8 cellular contexts compared by ENCODE assay signal in the genomic region with DNA sequence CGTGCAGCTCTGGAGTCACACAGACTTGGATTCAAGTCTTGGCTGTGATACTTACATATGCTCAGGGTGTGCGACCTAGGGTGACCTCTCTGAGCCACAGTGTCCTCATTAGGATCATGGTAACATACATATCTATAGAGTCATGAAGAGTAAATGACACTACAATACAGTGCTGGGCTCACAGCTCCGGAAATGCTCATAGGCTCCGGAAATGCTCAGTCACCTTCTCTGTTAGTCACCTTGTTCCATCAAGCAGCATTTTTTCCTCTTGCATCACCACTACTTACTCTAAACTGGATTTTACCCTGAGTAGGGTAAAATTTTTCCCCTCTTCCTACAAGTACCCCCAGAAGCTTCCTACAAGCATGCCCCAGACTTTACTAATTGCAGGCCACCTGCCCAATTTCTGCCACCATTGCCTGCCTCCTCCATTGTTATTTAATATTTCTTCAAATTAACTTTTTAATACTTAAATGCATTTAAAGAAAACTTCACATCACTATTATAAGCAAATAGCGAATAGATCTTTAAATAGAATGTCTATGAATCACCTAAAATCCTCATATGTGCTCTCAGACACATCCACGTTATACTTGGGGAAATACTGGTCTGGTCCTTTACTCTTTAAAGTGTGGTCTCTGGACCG.
DNase-seq lines count a peak whose midpoint lies in the region; ATAC-seq and TF ChIP-seq lines count a peak whose summit lies in the region.

No MANE protein-coding gene starts in this region.

- TF ChIP-seq CTCF in endodermal cell (conservative IDR thresholded peaks at IDR 0.05) (no peak), tibial nerve (IDR thresholded peaks at IDR 0.05) (no peak)

- DNase-seq in HCEC 1CT (peak; percentile 97), endodermal cell (peak; percentile 37), left lobe of liver (ENCODE audit: low spot score) (no peak), tibial nerve (ENCODE audit: low spot score in 2 of 2) (no peak), AML-193 (lab: John Stamatoyannopoulos, UW) (no peak)
- DNase-seq in activated CD4-positive, alpha-beta T cell treated with anti-CD3 and anti-CD28 coated beads for 36 hours, result peak; percentile 78
- DNase-seq in stimulated activated CD4-positive, alpha-beta T cell treated with anti-CD3 and anti-CD28 coated beads, TNF-alpha, amount 100 ng/mL, for 1 hour (ENCODE audit: low read depth in 3 of 3, low spot score in 1 of 3), result peak; percentile 2 to 11 (median 8)

- H3K27me3 Mint-ChIP-seq in activated CD4-positive, alpha-beta T cell treated with anti-CD3 and anti-CD28 coated beads for 36 hours, result no peaks in the 10 kb centered on the region
- no peaks in the 10 kb centered on the region for H3K27me3 Mint-ChIP-seq in endodermal cell (ENCODE audit: insufficient read depth)

- H3K4me3 ChIP-seq in endodermal cell (ENCODE audit: low read length), result no peak overlapping the region
- H3K4me3 ChIP-seq in tibial nerve, result no peak overlapping the region

- ATAC-seq in activated CD4-positive, alpha-beta T cell treated with anti-CD3 and anti-CD28 coated beads for 36 hours, result peak; percentile 100
- ATAC-seq in left lobe of liver (no peak), HG02623 (IDR thresholded peaks at IDR 0.05; ENCODE audit: unreplicated experiment) (no peak)

- intact Hi-C loops in activated CD4-positive, alpha-beta T cell treated with anti-CD3 and anti-CD28 coated beads for 36 hours (cut with DNase I, micrococcal nuclease), result loop anchor here (1.0 to 5.0 kb wide), 5 partner anchors 35 to 115 kb away; no protein-coding TSS in a partner anchor

- TF ChIP-seq POLR2A in tibial nerve (IDR thresholded peaks at IDR 0.05), result no peak

- no peak overlapping the region for H3K4me3 Mint-ChIP-seq in activated CD4-positive, alpha-beta T cell treated with anti-CD3 and anti-CD28 coated beads for 36 hours
- H3K4me3 Mint-ChIP-seq in endodermal cell, result no peak overlapping the region

- 95 to 100% methylated on average over 3 to 7 of the region's 7 CpGs for WGBS in endodermal cell (ENCODE audit: insufficient coverage in 1 of 2, insufficient read length in 1 of 2), 2 experiments
- WGBS in tibial nerve, 2 donors, result 68 to 80% methylated on average over 7 of the region's 7 CpGs

- H3K9me3 Mint-ChIP-seq in activated CD4-positive, alpha-beta T cell treated with anti-CD3 and anti-CD28 coated beads for 36 hours (ENCODE audit: low read depth), result no peaks in the 10 kb centered on the region
- peaks cover 2% of the 10 kb centered on the region for H3K9me3 Mint-ChIP-seq in endodermal cell

- H3K36me3 Mint-ChIP-seq in activated CD4-positive, alpha-beta T cell treated with anti-CD3 and anti-CD28 coated beads for 36 hours (ENCODE audit: low read depth), result no peaks in the 10 kb centered on the region
- H3K36me3 Mint-ChIP-seq in endodermal cell (ENCODE audit: low read depth), result peaks cover 10% of the 10 kb centered on the region

- H3K27ac ChIP-seq in endodermal cell (ENCODE audit: low read depth, low read length) (no peak overlapping the region), tibial nerve (no peak overlapping the region)

- H3K9ac ChIP-seq in endodermal cell (ENCODE audit: extremely low read depth, low read length, poor library complexity, severe bottlenecking), result no peak overlapping the region

- POLR2A ChIA-PET in activated CD4-positive, alpha-beta T cell treated with anti-CD3 and anti-CD28 coated beads for 36 hours (lab: Charles Lee), result interaction anchor here (0.6 kb wide), 1 partner anchor 363 kb away, joined by 3 read pairs; no protein-coding TSS in a partner anchor

- H3K27me3 ChIP-seq in endodermal cell (ENCODE audit: control insufficient read depth, insufficient read depth, low read length, poor library complexity, severe bottlenecking) (no peaks in the 10 kb centered on the region), tibial nerve (no peaks in the 10 kb centered on the region)

- no peak for TF ChIP-seq EP300 in tibial nerve (IDR thresholded peaks at IDR 0.05)

- peaks cover 4% of the 10 kb centered on the region for H3K9me3 ChIP-seq in endodermal cell (ENCODE audit: control insufficient read depth, low read length)
- H3K9me3 ChIP-seq in tibial nerve, result no peaks in the 10 kb centered on the region

- H3K4me1 ChIP-seq in endodermal cell (ENCODE audit: control insufficient read depth, insufficient read depth, low read length), result peaks cover 8% of the 10 kb centered on the region
- H3K4me1 ChIP-seq in tibial nerve, result no peaks in the 10 kb centered on the region

- CTCF ChIA-PET in activated CD4-positive, alpha-beta T cell treated with anti-CD3 and anti-CD28 coated beads for 36 hours (lab: Charles Lee), result no interaction called here

- peak overlapping the region; percentile 92 for H3K27ac Mint-ChIP-seq in activated CD4-positive, alpha-beta T cell treated with anti-CD3 and anti-CD28 coated beads for 36 hours
- H3K27ac Mint-ChIP-seq in endodermal cell, result no peak overlapping the region

- peaks cover 21% of the 10 kb centered on the region for H3K4me1 Mint-ChIP-seq in activated CD4-positive, alpha-beta T cell treated with anti-CD3 and anti-CD28 coated beads for 36 hours
- peaks cover 26% of the 10 kb centered on the region for H3K4me1 Mint-ChIP-seq in endodermal cell

- H3K36me3 ChIP-seq in endodermal cell (ENCODE audit: control insufficient read depth, insufficient read depth, low read length) (no peaks in the 10 kb centered on the region), tibial nerve (no peaks in the 10 kb centered on the region)

Comparison
In these comparisons a context has a peak if more than half of its experiments do, and no peak if none do; other contexts are left out.
1. DNase-seq: peak in HCEC 1CT (single experiment), activated CD4-positive, alpha-beta T cell treated with anti-CD3 and anti-CD28 coated beads for 36 hours (single experiment), endodermal cell (single experiment) and stimulated activated CD4-positive, alpha-beta T cell treated with anti-CD3 and anti-CD28 coated beads, TNF-alpha, amount 100 ng/mL, for 1 hour (3 of 3); none in left lobe of liver (single experiment), tibial nerve (0 of 2) and AML-193 (0 of 2).